In genomic region chr10:61301560-61301959, GRCh38 we compare ENCODE assay signal across 22 cellular contexts.
DNase-seq lines count a peak whose midpoint lies in the region; ATAC-seq and TF ChIP-seq lines count a peak whose summit lies in the region.
"Had no signal": no experiment of that assay in that cellular context is flagged by ENCODE, and none has a peak within 500 bp of the region (broad histone marks: within the 10 kb centered on the region; RNA-seq: fewer than 3 reads in every experiment).

No MANE protein-coding gene starts in this region.

- peaks cover 22% of the 10 kb centered on the region for H3K4me1 Mint-ChIP-seq in nephron
- no peaks in the 10 kb centered on the region for H3K4me1 Mint-ChIP-seq in activated T-helper 1 cell treated with anti-CD3 and anti-CD28 coated beads, Interleukin-12 subunit alpha, Interleukin-12 subunit beta, Interleukin-2, Interleukin-4 antibody, amounts not matched to agents 30 ng/mL and 10 ng/mL and 1 ng/mL, durations not matched to agents 14 hours and 24 hours and 36 hours (ENCODE audit: low read depth)
- H3K4me1 Mint-ChIP-seq: CD8-positive, alpha-beta memory T cell had no signal

- H3K27ac ChIP-seq in fibroblast of lung (ENCODE audit: insufficient read depth, low read length): no peak overlapping the region
- H3K27ac ChIP-seq in esophagus squamous epithelium: no peak overlapping the region
- H3K27ac ChIP-seq: BLaER1 treated with 17β-estradiol and CSF1 and Interleukin-3, amounts not matched to agents 10 nM and 100 nM; SJCRH30 had no signal

- H3K27me3 ChIP-seq in fibroblast of lung (ENCODE audit: control insufficient read depth, insufficient read depth, low read length): no peaks in the 10 kb centered on the region
- H3K27me3 ChIP-seq in esophagus squamous epithelium: no peaks in the 10 kb centered on the region
- H3K27me3 ChIP-seq: BLaER1 treated with 17β-estradiol and CSF1 and Interleukin-3, amounts not matched to agents 10 nM and 100 nM; SJCRH30 had no signal

- peak overlapping the region in 1 of 3 experiments; percentile 10 for H3K4me3 Mint-ChIP-seq in nephron
- H3K4me3 Mint-ChIP-seq in activated T-helper 1 cell treated with anti-CD3 and anti-CD28 coated beads, Interleukin-12 subunit alpha, Interleukin-12 subunit beta, Interleukin-2, Interleukin-4 antibody, amounts not matched to agents 30 ng/mL and 10 ng/mL and 1 ng/mL, durations not matched to agents 14 hours and 24 hours and 36 hours: no peak overlapping the region
- H3K4me3 Mint-ChIP-seq: CD8-positive, alpha-beta memory T cell had no signal

- H3K27ac Mint-ChIP-seq in nephron: peak overlapping the region; percentile 28 to 66 (median 60)
- H3K27ac Mint-ChIP-seq in activated T-helper 1 cell treated with anti-CD3 and anti-CD28 coated beads, Interleukin-12 subunit alpha, Interleukin-12 subunit beta, Interleukin-2, Interleukin-4 antibody, amounts not matched to agents 30 ng/mL and 10 ng/mL and 1 ng/mL, durations not matched to agents 14 hours and 24 hours and 36 hours: no peak overlapping the region
- H3K27ac Mint-ChIP-seq: CD8-positive, alpha-beta memory T cell had no signal

- TF ChIP-seq CTCF in AG09319 (IDR thresholded peaks at IDR 0.05; ENCODE audit: low read depth, low read length) (no peak), fibroblast of lung (conservative IDR thresholded peaks at IDR 0.05 in 1 of 2, IDR thresholded peaks at IDR 0.05 in 1 of 2; ENCODE audit: low read depth in 1 of 2, low read length in 2 of 2) (no peak), nephron (IDR thresholded peaks at IDR 0.05; ENCODE audit: unreplicated experiment in 3 of 3) (no peak), esophagus squamous epithelium (IDR thresholded peaks at IDR 0.05) (no peak)

- peaks cover 7% of the 10 kb centered on the region for H3K9me3 Mint-ChIP-seq in nephron
- H3K9me3 Mint-ChIP-seq in activated T-helper 1 cell treated with anti-CD3 and anti-CD28 coated beads, Interleukin-12 subunit alpha, Interleukin-12 subunit beta, Interleukin-2, Interleukin-4 antibody, amounts not matched to agents 30 ng/mL and 10 ng/mL and 1 ng/mL, durations not matched to agents 14 hours and 24 hours and 36 hours: no peaks in the 10 kb centered on the region

- no peak overlapping the region for H3K4me3 ChIP-seq in fibroblast of lung (replicated peaks in 1 of 4; ENCODE audit: control extremely low read depth in 1 of 4, insufficient read depth in 1 of 4, low read depth in 3 of 4, low read length in 4 of 4)
- no peak overlapping the region for H3K4me3 ChIP-seq in esophagus squamous epithelium
- H3K4me3 ChIP-seq: BLaER1 treated with 17β-estradiol and CSF1 and Interleukin-3, amounts not matched to agents 10 nM and 100 nM; GM12878; K562; SJCRH30 had no signal

- no peak overlapping the region for H3K9ac ChIP-seq in fibroblast of lung (ENCODE audit: insufficient read depth, low read length)
- H3K9ac ChIP-seq: BLaER1 treated with 17β-estradiol and CSF1 and Interleukin-3, amounts not matched to agents 10 nM and 100 nM had no signal

- H2AFZ ChIP-seq in fibroblast of lung (ENCODE audit: low read length): no peak overlapping the region

- H3K36me3 Mint-ChIP-seq in nephron (ENCODE audit: low read depth): no peaks in the 10 kb centered on the region
- H3K36me3 Mint-ChIP-seq in activated T-helper 1 cell treated with anti-CD3 and anti-CD28 coated beads, Interleukin-12 subunit alpha, Interleukin-12 subunit beta, Interleukin-2, Interleukin-4 antibody, amounts not matched to agents 30 ng/mL and 10 ng/mL and 1 ng/mL, durations not matched to agents 14 hours and 24 hours and 36 hours (ENCODE audit: low read depth): no peaks in the 10 kb centered on the region
- H3K36me3 Mint-ChIP-seq: CD8-positive, alpha-beta memory T cell had no signal

- H3K36me3 ChIP-seq in fibroblast of lung (ENCODE audit: control insufficient read depth, insufficient read depth, low read length) (no peaks in the 10 kb centered on the region), esophagus squamous epithelium (no peaks in the 10 kb centered on the region)
- H3K36me3 ChIP-seq: BLaER1 treated with 17β-estradiol and CSF1 and Interleukin-3, amounts not matched to agents 10 nM and 100 nM; SJCRH30 had no signal

- H3K9me3 ChIP-seq in fibroblast of lung (ENCODE audit: control insufficient read depth, insufficient read depth, low read depth, low read length) (no peaks in the 10 kb centered on the region), esophagus squamous epithelium (peaks cover 0 to 8% (median 0%) of the 10 kb centered on the region in 3 donors)

- TF ChIP-seq POLR2A in esophagus squamous epithelium (IDR thresholded peaks at IDR 0.05): no peak

- no peaks in the 10 kb centered on the region for H3K79me2 ChIP-seq in fibroblast of lung (ENCODE audit: control insufficient read depth, insufficient read depth, low read length)

- no peaks in the 10 kb centered on the region for H4K20me1 ChIP-seq in fibroblast of lung (ENCODE audit: control insufficient read depth, extremely low read depth, insufficient read depth, low read length)
- H4K20me1 ChIP-seq: BLaER1 treated with 17β-estradiol and CSF1 and Interleukin-3, amounts not matched to agents 10 nM and 100 nM had no signal

- no peak overlapping the region for H3K4me2 ChIP-seq in fibroblast of lung (ENCODE audit: extremely low read depth, insufficient read depth, low read length)
- H3K4me2 ChIP-seq: BLaER1 treated with 17β-estradiol and CSF1 and Interleukin-3, amounts not matched to agents 10 nM and 100 nM had no signal

- DNase-seq in AG09319 (ENCODE audit: extremely low read depth, low read depth) (peak; percentile 25), SK-N-DZ (ENCODE audit: low spot score) (peak; percentile 43), fibroblast of lung (ENCODE audit: low read depth in 2 of 2) (peak; percentile 34 to 63), esophagus squamous epithelium (lab: John Stamatoyannopoulos, UW) (no peak)
- no peak for DNase-seq in stimulated activated CD4-positive, alpha-beta T cell treated with anti-CD3 and anti-CD28 coated beads, Interleukin-12 subunit alpha, Interleukin-12 subunit beta, amount 100 ng/mL, for 4 hours
- DNase-seq in activated T-helper 1 cell treated with anti-CD3 and anti-CD28 coated beads, Interleukin-12 subunit alpha, Interleukin-12 subunit beta, Interleukin-2, Interleukin-4 antibody, amounts not matched to agents 30 ng/mL and 10 ng/mL and 1 ng/mL, durations not matched to agents 14 hours and 24 hours and 36 hours (ENCODE audit: low spot score): no peak
- DNase-seq: 8988T; CD8-positive, alpha-beta memory T cell; DND-41; H7; MV-4-11; NCI-H1436; NCI-H2029 treated with DMSO at 0.1 percent for 48 hours; NCI-H2171 treated with DMSO at 0.1 percent for 48 hours; NCI-H446 treated with DMSO at 0.1 percent for 48 hours; NCI-H748 treated with DMSO at 0.1 percent for 48 hours; SJCRH30 had no signal

- intact Hi-C loops in esophagus squamous epithelium (cut with DNase I): no loop called here
- intact Hi-C loops in activated T-helper 1 cell treated with anti-CD3 and anti-CD28 coated beads, Interleukin-12 subunit alpha, Interleukin-12 subunit beta, Interleukin-2, Interleukin-4 antibody, amounts not matched to agents 30 ng/mL and 10 ng/mL and 1 ng/mL, durations not matched to agents 14 hours and 24 hours and 36 hours (cut with micrococcal nuclease): no loop called here

- WGBS in esophagus squamous epithelium, 2 donors: 56 to 70% methylated on average over 2 of the region's 2 CpGs

- ATAC-seq in HG02852 (IDR thresholded peaks at IDR 0.05; ENCODE audit: unreplicated experiment): no peak
- ATAC-seq: GM12878, K562 had no signal

- H3K4me1 ChIP-seq in fibroblast of lung (ENCODE audit: control insufficient read depth, extremely low read depth, insufficient read depth, low read length): peaks cover 2% of the 10 kb centered on the region
- no peaks in the 10 kb centered on the region for H3K4me1 ChIP-seq in esophagus squamous epithelium
- H3K4me1 ChIP-seq: BLaER1 treated with 17β-estradiol and CSF1 and Interleukin-3, amounts not matched to agents 10 nM and 100 nM; SJCRH30 had no signal

- no peaks in the 10 kb centered on the region for H3K27me3 Mint-ChIP-seq in nephron (ENCODE audit: low read depth)
- H3K27me3 Mint-ChIP-seq in activated T-helper 1 cell treated with anti-CD3 and anti-CD28 coated beads, Interleukin-12 subunit alpha, Interleukin-12 subunit beta, Interleukin-2, Interleukin-4 antibody, amounts not matched to agents 30 ng/mL and 10 ng/mL and 1 ng/mL, durations not matched to agents 14 hours and 24 hours and 36 hours (ENCODE audit: insufficient read depth): peaks cover 9% of the 10 kb centered on the region
- H3K27me3 Mint-ChIP-seq: CD8-positive, alpha-beta memory T cell had no signal

Comparison
In these comparisons a context has a peak if more than half of its experiments do, and no peak if none do; other contexts are left out.
1. DNase-seq: peak in AG09319 (single experiment), SK-N-DZ (single experiment) and fibroblast of lung (2 of 2); none in esophagus squamous epithelium (single experiment), stimulated activated CD4-positive, alpha-beta T cell treated with anti-CD3 and anti-CD28 coated beads, Interleukin-12 subunit alpha, Interleukin-12 subunit beta, amount 100 ng/mL, for 4 hours (single experiment) and activated T-helper 1 cell treated with anti-CD3 and anti-CD28 coated beads, Interleukin-12 subunit alpha, Interleukin-12 subunit beta, Interleukin-2, Interleukin-4 antibody, amounts not matched to agents 30 ng/mL and 10 ng/mL and 1 ng/mL, durations not matched to agents 14 hours and 24 hours and 36 hours (single experiment).